Comparison of ENCODE assay signal across 2 cellular contexts in genomic region chr15:27250223-27250622, GRCh38.
TF ChIP-seq lines count a peak whose summit lies in the region.

No MANE protein-coding gene starts in this region.

TF ChIP-seq in SK-N-SH, 30 proteins besides CTCF, POLR2A, EP300 and RAD21 (continued from another document):
- no peak for TF ChIP-seq USF1 (IDR thresholded peaks at IDR 0.05; ENCODE audit: borderline replicate concordance, low read depth)
- TF ChIP-seq TAF1 (IDR thresholded peaks at IDR 0.05; ENCODE audit: borderline replicate concordance, low read depth, low read length), result no peak
- no peak for TF ChIP-seq CHD2 (IDR thresholded peaks at IDR 0.05; ENCODE audit: low read length, partially characterized antibody)
- TF ChIP-seq FOXM1 (IDR thresholded peaks at IDR 0.05; ENCODE audit: low read depth), result no peak

TF ChIP-seq in SK-N-SH treated with all-trans-retinoic acid at 6 μM for 48 hours, 23 proteins besides CTCF, POLR2A, EP300 and RAD21 (continued from another document):
- TF ChIP-seq POU6F1 (CRISPR knock-in tag; IDR thresholded peaks at IDR 0.05; ENCODE audit: borderline replicate concordance, low read depth) (no peak), ZC3H10 (CRISPR knock-in tag; IDR thresholded peaks at IDR 0.05) (no peak), TSHZ2 (CRISPR knock-in tag; IDR thresholded peaks at IDR 0.05) (no peak), TOX (CRISPR knock-in tag; IDR thresholded peaks at IDR 0.05; ENCODE audit: borderline replicate concordance) (no peak), OSR1 (CRISPR knock-in tag; IDR thresholded peaks at IDR 0.05) (no peak)
